ENCODE assay signal across 35 cellular contexts in genomic region chr1:245023222-245023621, GRCh38.
"Had no signal": no experiment of that assay in that cellular context is flagged by ENCODE, and none has a peak within 500 bp of the region (broad histone marks: within the 10 kb centered on the region; RNA-seq: fewer than 3 reads in every experiment).

No MANE protein-coding gene starts in this region.

- DNase-seq: Karpas-422, Kasumi-1, MG63, MM.1S, MV-4-11, NCI-H1048, NCI-H1092, NCI-H1092 treated with DMSO at 0.1 percent for 48 hours, NCI-H1105, NCI-H1105 treated with DMSO at 0.1 percent for 48 hours, NCI-H1417, NCI-H1417 treated with DMSO at 0.1 percent for 48 hours, NCI-H1436, NCI-H1436 treated with DMSO at 0.1 percent for 48 hours, NCI-H146, NCI-H1694, NCI-H1694 treated with DMSO at 0.1 percent for 48 hours, NCI-H187, NCI-H187 treated with DMSO at 0.1 percent for 48 hours, NCI-H1930, NCI-H2029, NCI-H2029 treated with DMSO at 0.1 percent for 48 hours, NCI-H2081, NCI-H2081 treated with DMSO at 0.1 percent for 48 hours, NCI-H2107, NCI-H2171, NCI-H2171 treated with DMSO at 0.1 percent for 48 hours, NCI-H2227 treated with DMSO at 0.1 percent for 48 hours, NCI-H226, NCI-H345, NCI-H446, NCI-H446 treated with DMSO at 0.1 percent for 48 hours, NCI-H510A, NCI-H510A treated with DMSO at 0.1 percent for 48 hours, NCI-H524 had no signal

- H3K4me3 ChIP-seq: MG63 had no signal

- H3K36me3 ChIP-seq: MG63 had no signal

- H3K9me3 ChIP-seq: MG63 had no signal
